1 cellular context compared by ENCODE assay signal in genomic region chr1:3049164-3049563, GRCh38.
TF ChIP-seq lines count a peak whose summit lies in the region.

No MANE protein-coding gene starts in this region.

TF ChIP-seq in HepG2, 621 proteins besides CTCF, POLR2A, EP300 and RAD21:
- TF ChIP-seq ZBTB14 (CRISPR knock-in tag; IDR thresholded peaks at IDR 0.05) (no peak), ZNF281 (CRISPR knock-in tag; IDR thresholded peaks at IDR 0.05; ENCODE audit: borderline replicate concordance) (no peak), ZFP62 (CRISPR knock-in tag; IDR thresholded peaks at IDR 0.05) (no peak), SALL1 (CRISPR knock-in tag; IDR thresholded peaks at IDR 0.05) (no peak), JUND (CRISPR knock-in tag; IDR thresholded peaks at IDR 0.05) (no peak), NR1H2 (CRISPR knock-in tag; IDR thresholded peaks at IDR 0.05; ENCODE audit: borderline replicate concordance, low read depth) (no peak), DPF2 (CRISPR knock-in tag; IDR thresholded peaks at IDR 0.05; ENCODE audit: borderline replicate concordance, low read depth) (no peak), TP53 (CRISPR knock-in tag; conservative IDR thresholded peaks at IDR 0.05) (no peak), ZSCAN20 (CRISPR knock-in tag; IDR thresholded peaks at IDR 0.05; ENCODE audit: borderline replicate concordance) (no peak), ISL2 (CRISPR knock-in tag; IDR thresholded peaks at IDR 0.05) (no peak), ZNF672 (CRISPR knock-in tag; IDR thresholded peaks at IDR 0.05) (no peak)
